Comparison of ENCODE assay signal across 8 cellular contexts in genomic region chr13:110711778-110712070, GRCh38. TPM values are rescaled to one million over a fixed set of nuclear protein-coding genes. Genes with fewer than 3 reads are reported as not detected.
DNase-seq lines count a peak whose midpoint lies in the region; ATAC-seq and TF ChIP-seq lines count a peak whose summit lies in the region.

No MANE protein-coding gene starts in this region.

- H3K4me3 Mint-ChIP-seq in activated naive CD8-positive, alpha-beta T cell, result peak overlapping the region; percentile 99

- H3K36me3 ChIP-seq in H7 (replicated peaks; ENCODE audit: control insufficient read depth, insufficient read depth, low read length) (no peaks in the 10 kb centered on the region), iPS-20b (ENCODE audit: insufficient read depth, low read depth, low read length) (no peaks in the 10 kb centered on the region), stomach (no peaks in the 10 kb centered on the region)

- H3K4me1 Mint-ChIP-seq in activated naive CD8-positive, alpha-beta T cell (ENCODE audit: low read depth), result peaks cover 18% of the 10 kb centered on the region

- peaks cover 6% of the 10 kb centered on the region; the same call in 1 of the 2 replicates for H3K4me1 ChIP-seq in iPS-20b (ENCODE audit: insufficient read depth, low read length)
- peaks cover 11 to 24% (median 18%) of the 10 kb centered on the region in 4 donors for H3K4me1 ChIP-seq in stomach

- WGBS in stomach, 5 donors, result 1 to 10% (median 3%) methylated on average over 6 of the region's 6 CpGs

- H3K4me3 ChIP-seq in H7 (ENCODE audit: insufficient read depth, low read depth, low read length), result peak overlapping the region; percentile 92
- H3K4me3 ChIP-seq in iPS-20b (ENCODE audit: low read length), result peak overlapping the region; percentile 86
- peak overlapping the region; percentile 62 to 95 (median 86) for H3K4me3 ChIP-seq in stomach

- H3K9ac ChIP-seq in iPS-20b (ENCODE audit: low read depth, low read length), result peak overlapping the region; percentile 98

- TF ChIP-seq POLR2A in stomach (IDR thresholded peaks at IDR 0.05), result no peak

- H3K9me3 Mint-ChIP-seq in activated naive CD8-positive, alpha-beta T cell (ENCODE audit: low read depth), result no peaks in the 10 kb centered on the region

- no peak for TF ChIP-seq EP300 in stomach (IDR thresholded peaks at IDR 0.05)

- H3K36me3 Mint-ChIP-seq in activated naive CD8-positive, alpha-beta T cell, result no peaks in the 10 kb centered on the region

- H3K27ac ChIP-seq in iPS-20b (ENCODE audit: low read length) (peak overlapping the region; percentile 92), stomach (peak overlapping the region; percentile 95 to 100 (median 100))

- TF ChIP-seq CTCF in stomach (IDR thresholded peaks at IDR 0.05), result no peak

- H3K9me3 ChIP-seq in iPS-20b (ENCODE audit: insufficient read depth, low read depth, low read length), result no peaks in the 10 kb centered on the region
- H3K9me3 ChIP-seq in stomach, result no peaks in the 10 kb centered on the region

- H3K27ac Mint-ChIP-seq in activated naive CD8-positive, alpha-beta T cell, result peak overlapping the region; percentile 99

- H3K27me3 ChIP-seq in H7 (ENCODE audit: control insufficient read depth, insufficient read depth, low read length) (no peaks in the 10 kb centered on the region), iPS-20b (ENCODE audit: insufficient read depth, low read length) (no peaks in the 10 kb centered on the region), stomach (no peaks in the 10 kb centered on the region)

- intact Hi-C loops in stomach (cut with DNase I; ENCODE audit: low total_unique reads), result no loop called here

- no peaks in the 10 kb centered on the region for H3K27me3 Mint-ChIP-seq in activated naive CD8-positive, alpha-beta T cell

- ATAC-seq in HG03354 (IDR thresholded peaks at IDR 0.05; ENCODE audit: poor library complexity, severe bottlenecking, unreplicated experiment), result no peak

- DNase-seq in A172 (ENCODE audit: low spot score) (peak; percentile 23), H7 (no peak), stomach (no peak), HPDE6-E6E7 (ENCODE audit: extremely low spot score) (no peak)
- no peak for DNase-seq in activated CD8-positive, alpha-beta memory T cell treated with anti-CD3 and anti-CD28 coated beads, Interleukin-2, amount 50 U/mL, for 48 hours

RNA-seq across cellular contexts. Expression of gene ING1, which starts 1.8 kb away (rescaled TPM):
- total RNA-seq in A172 (2014; rRNA removed; shearing (Covaris generic)), result 14.4 and 20.6 TPM in 2 replicates
- total RNA-seq in H7 (2014; rRNA removed; shearing (Covaris generic)), result 21.7 and 23.1 TPM in 2 replicates
- 10 to 100 TPM in 3 of 5 donors, 1 to 10 TPM in 2; 6.4 to 88.9 (median 12.9) TPM for total RNA-seq in stomach
- 1 to 10 TPM; 6.7 to 7.7 (median 7.0) TPM for polyA plus RNA-seq in stomach

RNA-seq across cellular contexts. Expression of gene CARS2, which starts 5.8 kb away (rescaled TPM):
- 71.8 and 73.1 TPM in 2 replicates for total RNA-seq in A172 (2014; rRNA removed; shearing (Covaris generic))
- total RNA-seq in H7 (2014; rRNA removed; shearing (Covaris generic)), result 40.0 and 44.3 TPM in 2 replicates
- 100 to 1,000 TPM in 1 of 5 donors, 10 to 100 TPM in 4; 59.4 to 247 (median 70.0) TPM for total RNA-seq in stomach
- polyA plus RNA-seq in stomach, result 10 to 100 TPM; 49.3 to 87.2 (median 81.4) TPM
